Comparison of ENCODE assay signal across 8 cellular contexts in the genomic region with DNA sequence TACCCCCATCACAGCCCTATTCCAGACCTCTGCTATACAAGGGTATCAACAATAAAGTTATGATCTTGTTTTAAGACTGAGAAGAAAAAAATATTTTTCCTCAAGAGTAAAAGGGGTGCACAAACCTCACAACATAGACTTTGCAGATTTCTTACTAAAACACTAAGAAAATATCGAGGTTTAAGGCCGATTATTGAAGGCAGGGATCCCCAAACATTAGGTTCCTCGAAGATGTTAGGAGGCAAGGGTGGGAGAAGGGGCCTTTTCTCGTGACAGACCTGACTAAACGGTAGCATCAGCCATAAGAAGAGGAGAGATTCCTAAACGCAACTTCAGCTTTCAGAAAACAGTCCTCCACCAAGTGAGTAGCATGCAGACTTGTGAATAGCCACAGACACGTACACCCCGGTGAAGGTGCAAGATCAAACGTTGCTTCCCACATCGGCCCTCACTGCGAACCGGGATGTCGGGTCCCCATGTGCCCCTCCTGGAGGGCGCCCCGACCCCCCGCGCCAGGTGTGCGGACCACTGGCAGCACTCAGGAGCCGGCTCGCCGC. TPM values are rescaled to one million over a fixed set of nuclear protein-coding genes. Genes with fewer than 3 reads are reported as not detected.
DNase-seq lines count a peak whose midpoint lies in the region; ATAC-seq, FAIRE-seq and TF ChIP-seq lines count a peak whose summit lies in the region.

No MANE protein-coding gene starts in this region.

- H3K27ac ChIP-seq in OCI-LY3 (ENCODE audit: low read length) (peak overlapping the region; percentile 56), astrocyte (ENCODE audit: low read depth, low read length) (peak overlapping the region; percentile 46), iPS-18a (ENCODE audit: low read length) (peak overlapping the region; percentile 68)

- H3K4me3 ChIP-seq in OCI-LY3 (ENCODE audit: low read length) (peak overlapping the region; percentile 81), astrocyte (ENCODE audit: insufficient read depth, low read depth, low read length) (peak overlapping the region; percentile 89), iPS-18a (ENCODE audit: low read length) (peak overlapping the region; percentile 97), skeletal muscle cell (ENCODE audit: low read depth, low read length) (peak overlapping the region; percentile 79)

- H3K4me3 Mint-ChIP-seq in astrocyte (ENCODE audit: unreplicated experiment): peak overlapping the region; percentile 92

- H2AFZ ChIP-seq in OCI-LY3 (ENCODE audit: low read depth, low read length) (peak overlapping the region; percentile 7; the same call in 1 of the 2 replicates), astrocyte (ENCODE audit: low read depth, low read length) (peak overlapping the region; percentile 79)

- H3K9me3 Mint-ChIP-seq in astrocyte (ENCODE audit: unreplicated experiment): no peaks in the 10 kb centered on the region

- FAIRE-seq in astrocyte (lab: Jason Lieb, UNC): no peak

- peak overlapping the region; percentile 81 for H3K27ac Mint-ChIP-seq in astrocyte (ENCODE audit: unreplicated experiment)

- H3K27me3 ChIP-seq in OCI-LY3 (ENCODE audit: low read depth, low read length) (no peaks in the 10 kb centered on the region), astrocyte (ENCODE audit: insufficient read depth, low read length) (no peaks in the 10 kb centered on the region), iPS-18a (ENCODE audit: control insufficient read depth, insufficient read depth, low read length) (no peaks in the 10 kb centered on the region)

- H3K4me1 Mint-ChIP-seq in astrocyte (ENCODE audit: low read depth, unreplicated experiment): peaks cover 9% of the 10 kb centered on the region

- H3K36me3 Mint-ChIP-seq in astrocyte (ENCODE audit: low read depth, unreplicated experiment): peaks cover 2% of the 10 kb centered on the region

- no peaks in the 10 kb centered on the region for H3K27me3 Mint-ChIP-seq in astrocyte (ENCODE audit: low read depth, unreplicated experiment)

- H3K4me2 ChIP-seq in OCI-LY3 (ENCODE audit: low read length) (peak overlapping the region; percentile 73), astrocyte (ENCODE audit: low read length) (peak overlapping the region; percentile 95)

- peak; percentile 38 for ATAC-seq in HG02885 (IDR thresholded peaks at IDR 0.05; ENCODE audit: poor library complexity, unreplicated experiment)

- peaks cover 13% of the 10 kb centered on the region for H3K36me3 ChIP-seq in OCI-LY3 (replicated peaks; ENCODE audit: low read depth, low read length)
- H3K36me3 ChIP-seq in astrocyte (ENCODE audit: insufficient read depth, low read length): no peaks in the 10 kb centered on the region
- H3K36me3 ChIP-seq in iPS-18a (ENCODE audit: control insufficient read depth, low read depth, low read length): no peaks in the 10 kb centered on the region

- H3K9ac ChIP-seq in OCI-LY3 (ENCODE audit: low read length): peak overlapping the region; percentile 84
- H3K9ac ChIP-seq in astrocyte (ENCODE audit: low read length): peak overlapping the region; percentile 83
- H3K9ac ChIP-seq in iPS-18a (ENCODE audit: low read length): peak overlapping the region; percentile 89

- TF ChIP-seq CTCF in OCI-LY3 (IDR thresholded peaks at IDR 0.05; ENCODE audit: low read depth, low read length) (no peak), astrocyte (IDR thresholded peaks at IDR 0.05; ENCODE audit: insufficient read depth, low read depth, low read length) (no peak)

- peak; percentile 6 to 38 (median 20) for DNase-seq in activated naive CD4-positive, alpha-beta T cell (lab: John Stamatoyannopoulos, UW)
- no peak for DNase-seq in activated naive CD4-positive, alpha-beta T cell treated with anti-CD3 and anti-CD28 coated beads, Interleukin-2, amount 50 U/mL, for 16 hours
- DNase-seq in astrocyte (ENCODE audit: low read depth): peak; percentile 44
- no peak for DNase-seq in skeletal muscle cell (ENCODE audit: low read depth)
- no peak for DNase-seq in NK-92 (lab: John Stamatoyannopoulos, UW; ENCODE audit: unreplicated experiment)

- H4K20me1 ChIP-seq in OCI-LY3 (ENCODE audit: insufficient read depth, low read length) (peaks cover 43% of the 10 kb centered on the region), astrocyte (ENCODE audit: insufficient read depth, low read length) (peaks cover 40% of the 10 kb centered on the region)

- H3K4me1 ChIP-seq in OCI-LY3 (ENCODE audit: low read length) (peaks cover 30% of the 10 kb centered on the region), astrocyte (ENCODE audit: insufficient read depth, low read length) (peaks cover 8% of the 10 kb centered on the region), iPS-18a (ENCODE audit: control insufficient read depth, low read depth, low read length) (peaks cover 42% of the 10 kb centered on the region)

- no peaks in the 10 kb centered on the region for H3K9me3 ChIP-seq in OCI-LY3 (ENCODE audit: insufficient read depth, low read length)
- no peaks in the 10 kb centered on the region for H3K9me3 ChIP-seq in astrocyte (ENCODE audit: insufficient read depth, low read depth, low read length)
- no peaks in the 10 kb centered on the region for H3K9me3 ChIP-seq in iPS-18a (ENCODE audit: control insufficient read depth, low read depth, low read length)

- H3K79me2 ChIP-seq in OCI-LY3 (ENCODE audit: low read length) (peaks cover 66% of the 10 kb centered on the region), astrocyte (ENCODE audit: insufficient read depth, low read length) (peaks cover 52% of the 10 kb centered on the region)

RNA-seq across cellular contexts. Expression of a gene that starts 0.7 kb away (rescaled TPM):
- 28.4 and 29.3 TPM in 2 replicates for total RNA-seq in astrocyte

RNA-seq across cellular contexts. Expression of a gene that starts 0.8 kb away (rescaled TPM):
- 3.0 and 3.8 TPM in 2 replicates for total RNA-seq in astrocyte

Comparison
In these comparisons a context has a peak if more than half of its experiments do, and no peak if none do; other contexts are left out.
1. DNase-seq: peak in activated naive CD4-positive, alpha-beta T cell (4 of 4) and astrocyte (single experiment); none in activated naive CD4-positive, alpha-beta T cell treated with anti-CD3 and anti-CD28 coated beads, Interleukin-2, amount 50 U/mL, for 16 hours (single experiment), skeletal muscle cell (single experiment) and NK-92 (single experiment).
2. Peak in every context shown above with its lines, with median percentiles within 50 percentile points of each other: H3K27ac ChIP-seq, H3K4me3 ChIP-seq and H3K9ac ChIP-seq.